22 cellular contexts compared by ENCODE assay signal in the genomic region with DNA sequence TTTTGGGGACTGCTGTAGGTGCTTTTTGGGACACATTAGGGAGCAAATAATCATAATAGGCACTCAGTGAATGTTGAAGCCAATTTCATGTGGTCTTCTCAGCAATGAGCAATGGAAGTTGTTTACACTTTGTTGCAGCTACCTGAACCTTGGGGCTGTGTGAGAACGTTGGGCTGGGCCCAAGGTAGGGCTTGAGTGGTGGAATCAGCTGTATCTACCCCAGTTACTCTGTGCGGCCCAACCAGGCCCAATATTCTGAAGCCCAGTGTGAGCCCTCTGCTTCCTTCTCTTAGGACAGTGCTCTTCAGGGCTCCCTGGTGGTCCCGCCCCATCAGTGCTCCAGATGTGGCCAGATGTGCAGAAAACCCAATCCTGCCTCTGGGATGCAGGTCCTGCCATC.
"Had no signal": no experiment of that assay in that cellular context is flagged by ENCODE, and none has a peak within 500 bp of the region (broad histone marks: within the 10 kb centered on the region; RNA-seq: fewer than 3 reads in every experiment).

No MANE protein-coding gene starts in this region.

- H3K27me3 ChIP-seq: dorsolateral prefrontal cortex, esophagus muscularis mucosa, foreskin keratinocyte, gastroesophageal sphincter, heart left ventricle, hepatocyte had no signal

- H3K36me3 ChIP-seq: esophagus muscularis mucosa, gastroesophageal sphincter, heart left ventricle, lower lobe of right lung had no signal

- ATAC-seq: foreskin keratinocyte, gastroesophageal sphincter, left colon, left lobe of liver, lower lobe of right lung, mucosa of descending colon had no signal

- H3K36me3 Mint-ChIP-seq: immature natural killer cell, mesothelial cell of epicardium had no signal

- H3K9me3 ChIP-seq: esophagus muscularis mucosa, gastroesophageal sphincter, heart left ventricle, lower lobe of right lung, mucosa of descending colon had no signal

- H3K27ac ChIP-seq: coronary artery, esophagus muscularis mucosa, foreskin keratinocyte, gastroesophageal sphincter, hepatocyte, lower lobe of right lung had no signal

- H3K4me3 Mint-ChIP-seq: immature natural killer cell, mesothelial cell of epicardium had no signal

- H3K4me1 Mint-ChIP-seq: immature natural killer cell had no signal

- H3K4me1 ChIP-seq: foreskin keratinocyte, gastroesophageal sphincter, lower lobe of right lung had no signal

- H3K4me3 ChIP-seq: coronary artery, dorsolateral prefrontal cortex, esophagus muscularis mucosa, gastroesophageal sphincter, heart left ventricle, hepatocyte, lower lobe of right lung, mucosa of descending colon had no signal

- DNase-seq: dermis blood vessel endothelial cell; dorsolateral prefrontal cortex; effector CD4-positive, alpha-beta T cell; effector memory CD4-positive, alpha-beta T cell; foreskin keratinocyte; heart left ventricle; hypothalamus; immature natural killer cell; islet precursor cell; kidney; kidney glomerular epithelial cell; left colon; left ventricle myocardium superior; lower lobe of right lung; mesenchymal stem cell; mucosa of descending colon had no signal

- H3K27ac Mint-ChIP-seq: immature natural killer cell, mesothelial cell of epicardium had no signal

- H3K9me3 Mint-ChIP-seq: immature natural killer cell, mesothelial cell of epicardium had no signal
